ENCODE assay signal across 17 cellular contexts in the genomic region with DNA sequence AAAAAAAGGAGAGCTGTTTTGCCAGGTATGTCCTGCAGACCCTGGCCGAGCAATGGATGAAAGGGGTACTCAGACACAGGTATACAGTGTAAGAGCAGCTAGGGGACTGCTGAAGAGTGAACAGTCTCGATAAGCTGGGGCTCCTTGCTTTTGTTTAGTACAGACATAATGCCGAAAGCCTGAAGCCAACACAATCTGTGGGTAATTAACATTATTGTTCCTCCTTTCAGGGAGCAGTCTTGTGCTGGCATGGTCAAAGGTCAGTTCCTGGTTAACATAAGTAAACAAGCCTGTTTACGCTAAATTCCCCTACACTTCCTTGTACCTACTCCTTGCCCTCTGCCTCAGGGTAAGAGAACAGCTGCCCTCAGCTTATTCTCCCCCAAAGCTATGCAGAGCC.
"Had no signal": no experiment of that assay in that cellular context is flagged by ENCODE, and none has a peak within 500 bp of the region (broad histone marks: within the 10 kb centered on the region; RNA-seq: fewer than 3 reads in every experiment).

No MANE protein-coding gene starts in this region.

- DNase-seq: activated CD4-positive, alpha-beta T cell treated with anti-CD3 and anti-CD28 coated beads, Interleukin-2, amount 10 ng/mL, durations not matched to agents 7 days and 5 days; activated CD4-positive, CD25-positive, alpha-beta regulatory T cell; activated CD8-positive, alpha-beta memory T cell treated with anti-CD3 and anti-CD28 coated beads, Interleukin-2, amount 50 U/mL, for 4 hours; activated naive CD4-positive, alpha-beta T cell treated with anti-CD3 and anti-CD28 coated beads, Interleukin-2, amount 50 U/mL, for 16 hours; activated T-cell treated with anti-CD3 and anti-CD28 coated beads, Interleukin-2, amount 50 U/mL, for 4 hours; effector CD4-positive, alpha-beta T cell; heart right ventricle; stimulated activated CD4-positive, alpha-beta T cell treated with anti-CD3 and anti-CD28 coated beads, Interleukin-12 subunit alpha, Interleukin-12 subunit beta, amount 100 ng/mL, for 4 hours; stimulated activated CD4-positive, alpha-beta T cell treated with anti-CD3 and anti-CD28 coated beads, Interleukin-1b, Interleukin-23, amount 100 ng/mL, for 48 hours; stimulated activated CD8-positive, alpha-beta memory T cell treated with anti-CD3 and anti-CD28 coated beads, Interleukin-4, amount 100 ng/mL, for 48 hours; stimulated activated naive CD4-positive, alpha-beta T cell had no signal

- H3K4me3 ChIP-seq: ascending aorta, breast epithelium, gastroesophageal sphincter, heart right ventricle, lung had no signal

- H3K27ac Mint-ChIP-seq: activated CD4-positive, alpha-beta T cell treated with anti-CD3 and anti-CD28 coated beads, Interleukin-2, amount 10 ng/mL, durations not matched to agents 7 days and 5 days; mesothelial cell of epicardium had no signal

- H3K9me3 Mint-ChIP-seq: activated CD4-positive, alpha-beta T cell treated with anti-CD3 and anti-CD28 coated beads, Interleukin-2, amount 10 ng/mL, durations not matched to agents 7 days and 5 days had no signal

- H3K4me3 Mint-ChIP-seq: activated CD4-positive, alpha-beta T cell treated with anti-CD3 and anti-CD28 coated beads, Interleukin-2, amount 10 ng/mL, durations not matched to agents 7 days and 5 days; activated T-cell treated with anti-CD3 and anti-CD28 coated beads, Interleukin-2, amount 50 U/mL, for 4 hours; mesothelial cell of epicardium had no signal

- H3K4me1 Mint-ChIP-seq: activated CD4-positive, alpha-beta T cell treated with anti-CD3 and anti-CD28 coated beads, Interleukin-2, amount 10 ng/mL, durations not matched to agents 7 days and 5 days; mesothelial cell of epicardium had no signal

- H3K27me3 Mint-ChIP-seq: activated CD4-positive, alpha-beta T cell treated with anti-CD3 and anti-CD28 coated beads, Interleukin-2, amount 10 ng/mL, durations not matched to agents 7 days and 5 days had no signal

- ATAC-seq: activated T-cell treated with anti-CD3 and anti-CD28 coated beads, Interleukin-2, amount 50 U/mL, for 4 hours; esophagus mucosa; gastroesophageal sphincter; heart right ventricle had no signal

- H3K4me1 ChIP-seq: ascending aorta, breast epithelium, gastroesophageal sphincter, heart right ventricle had no signal

- H3K9me3 ChIP-seq: ascending aorta, breast epithelium, gastroesophageal sphincter had no signal

- H3K27ac ChIP-seq: ascending aorta, breast epithelium, gastroesophageal sphincter, heart right ventricle had no signal

- H3K36me3 ChIP-seq: ascending aorta, breast epithelium, gastroesophageal sphincter, heart right ventricle had no signal
